ENCODE assay signal across 19 cellular contexts in genomic region chr13:63691474-63691873, GRCh38.
DNase-seq lines count a peak whose midpoint lies in the region; ATAC-seq and TF ChIP-seq lines count a peak whose summit lies in the region.
"Had no signal": no experiment of that assay in that cellular context is flagged by ENCODE, and none has a peak within 500 bp of the region (broad histone marks: within the 10 kb centered on the region; RNA-seq: fewer than 3 reads in every experiment).

No MANE protein-coding gene starts in this region.

- peak overlapping the region; percentile 76 for H3K27ac Mint-ChIP-seq in glutamatergic neuron (ENCODE audit: unreplicated experiment)
- H3K27ac Mint-ChIP-seq: B cell; CD4-positive, alpha-beta T cell; CD8-positive, alpha-beta T cell had no signal

- no TSS peak for BruUV-seq in OCI-LY7 (replicated peaks; lab: Mats Ljungman, UMichigan)

- peaks cover 3% of the 10 kb centered on the region for H3K27me3 Mint-ChIP-seq in glutamatergic neuron (ENCODE audit: unreplicated experiment)
- H3K27me3 Mint-ChIP-seq: B cell; CD4-positive, alpha-beta T cell had no signal

- TF ChIP-seq EP300 in SK-N-SH (IDR thresholded peaks at IDR 0.05; ENCODE audit: borderline replicate concordance in 1 of 2, low read depth in 1 of 2, low read length in 1 of 2), result peak in 1 of 2 experiments; percentile 80; a peak in 2 of 4 replicates

- peaks cover under 1% of the 10 kb centered on the region for H3F3A ChIP-seq in SK-N-SH (replicated peaks; ENCODE audit: insufficient read depth)

- no peak overlapping the region for H3K4me2 ChIP-seq in SK-N-SH
- H3K4me2 ChIP-seq in OCI-LY7 (ENCODE audit: low read length), result no peak overlapping the region
- H3K4me2 ChIP-seq: A549; BLaER1 treated with 17β-estradiol and CSF1 and Interleukin-3, amounts not matched to agents 10 nM and 100 nM had no signal

- DNase-seq in Kasumi-1 (lab: John Stamatoyannopoulos, UW) (peak; percentile 5 to 8), NCI-H146 treated with DMSO at 0.1 percent for 48 hours (lab: John Stamatoyannopoulos, UW; ENCODE audit: unreplicated experiment) (peak; percentile 57), SK-N-SH (peak; percentile 27), glutamatergic neuron (no peak), NCI-H526 (lab: John Stamatoyannopoulos, UW) (no peak), OCI-LY7 (ENCODE audit: low spot score) (no peak), aorta (no peak)
- DNase-seq: AML-193; Caco-2; Calu3; CD4-positive, alpha-beta T cell; CD8-positive, alpha-beta T cell; DMS79 treated with DMSO at 0.1 percent for 48 hours; GF-D8 had no signal

- H3K79me2 ChIP-seq in SK-N-SH (ENCODE audit: insufficient read depth) (no peaks in the 10 kb centered on the region), OCI-LY7 (ENCODE audit: insufficient read depth, low read depth, low read length) (no peaks in the 10 kb centered on the region)

- no peak overlapping the region for H3K9ac ChIP-seq in SK-N-SH
- H3K9ac ChIP-seq: BLaER1 treated with 17β-estradiol and CSF1 and Interleukin-3, amounts not matched to agents 10 nM and 100 nM had no signal

- TF ChIP-seq CTCF in SK-N-SH (IDR thresholded peaks at IDR 0.05) (no peak), glutamatergic neuron (IDR thresholded peaks at IDR 0.05; ENCODE audit: partially characterized antibody, unreplicated experiment) (no peak), OCI-LY7 (conservative IDR thresholded peaks at IDR 0.05; ENCODE audit: low read length) (no peak)

- no peak overlapping the region for H2AFZ ChIP-seq in SK-N-SH (ENCODE audit: low read depth)
- no peak overlapping the region for H2AFZ ChIP-seq in OCI-LY7 (ENCODE audit: low read length)

- TF ChIP-seq RAD21 in SK-N-SH (IDR thresholded peaks at IDR 0.05; ENCODE audit: low read length), result peak; percentile 29; the same call in 1 of the 2 replicates

- H3K9me3 Mint-ChIP-seq in glutamatergic neuron (ENCODE audit: unreplicated experiment), result no peaks in the 10 kb centered on the region

- H3K4me3 ChIP-seq in SK-N-SH (ENCODE audit: low read depth in 2 of 2, low read length in 1 of 2), result no peak overlapping the region
- no peak overlapping the region for H3K4me3 ChIP-seq in OCI-LY7 (ENCODE audit: low read depth, low read length, poor library complexity, severe bottlenecking)
- H3K4me3 ChIP-seq in aorta (ENCODE audit: low read length in 2 of 2), result no peak overlapping the region
- H3K4me3 ChIP-seq: A549; BLaER1 treated with 17β-estradiol and CSF1 and Interleukin-3, amounts not matched to agents 10 nM and 100 nM had no signal

- H4K20me1 ChIP-seq in SK-N-SH (ENCODE audit: insufficient read depth) (no peaks in the 10 kb centered on the region), OCI-LY7 (ENCODE audit: insufficient read depth, low read length) (no peaks in the 10 kb centered on the region)
- H4K20me1 ChIP-seq: BLaER1 treated with 17β-estradiol and CSF1 and Interleukin-3, amounts not matched to agents 10 nM and 100 nM had no signal

- H3K4me3 Mint-ChIP-seq in glutamatergic neuron (ENCODE audit: unreplicated experiment), result no peak overlapping the region
- H3K4me3 Mint-ChIP-seq: B cell; CD4-positive, alpha-beta T cell; CD8-positive, alpha-beta T cell had no signal

- peaks cover 4% of the 10 kb centered on the region for H3K36me3 Mint-ChIP-seq in glutamatergic neuron (ENCODE audit: unreplicated experiment)
- H3K36me3 Mint-ChIP-seq: CD8-positive, alpha-beta T cell had no signal

- WGBS in SK-N-SH (ENCODE audit: low lambda C conversion rate), result 20% methylated on average over 3 of the region's 3 CpGs
- WGBS in aorta, 2 donors, result 85 to 86% methylated on average over 3 of the region's 3 CpGs

- H3K4me1 Mint-ChIP-seq in glutamatergic neuron (ENCODE audit: low read depth, unreplicated experiment), result peaks cover 7% of the 10 kb centered on the region
- H3K4me1 Mint-ChIP-seq: B cell had no signal

- H3K27ac ChIP-seq in SK-N-SH (ENCODE audit: low read depth in 2 of 2, low read length in 1 of 2) (peak overlapping the region in 1 of 2 experiments; percentile 92; a peak in 2 of 4 replicates), OCI-LY7 (ENCODE audit: low read depth, low read length, poor library complexity, severe bottlenecking) (no peak overlapping the region), aorta (ENCODE audit: low read depth in 1 of 2, low read length in 2 of 2) (no peak overlapping the region)
- H3K27ac ChIP-seq: 22Rv1; A549; BLaER1 treated with 17β-estradiol and CSF1 and Interleukin-3, amounts not matched to agents 10 nM and 100 nM; C4-2B had no signal

- no peak for ATAC-seq in aorta (ENCODE audit: low FRiP score)
- ATAC-seq: A549; CD8-positive, alpha-beta T cell had no signal

- no peaks in the 10 kb centered on the region for H3K36me3 ChIP-seq in SK-N-SH (replicated peaks in 1 of 2; ENCODE audit: control insufficient read depth in 1 of 2, insufficient read depth in 2 of 2, low read length in 1 of 2)
- H3K36me3 ChIP-seq in OCI-LY7 (ENCODE audit: insufficient read depth, low read length), result no peaks in the 10 kb centered on the region
- H3K36me3 ChIP-seq in aorta (ENCODE audit: control insufficient read depth in 1 of 2, insufficient read depth in 2 of 2, low read length in 1 of 2), result no peaks in the 10 kb centered on the region
- H3K36me3 ChIP-seq: BLaER1 treated with 17β-estradiol and CSF1 and Interleukin-3, amounts not matched to agents 10 nM and 100 nM had no signal

- H3K4me1 ChIP-seq in SK-N-SH (ENCODE audit: control insufficient read depth in 1 of 2, insufficient read depth in 2 of 2, low read depth in 1 of 2, low read length in 1 of 2) (peaks cover 0 to 3% of the 10 kb centered on the region in 2 experiments; a peak in 2 of 4 replicates), OCI-LY7 (ENCODE audit: insufficient read depth, low read length, poor library complexity, severe bottlenecking) (no peaks in the 10 kb centered on the region), aorta (ENCODE audit: control insufficient read depth in 1 of 2, insufficient read depth in 2 of 2, low read length in 2 of 2) (no peaks in the 10 kb centered on the region)
- H3K4me1 ChIP-seq: A549; BLaER1 treated with 17β-estradiol and CSF1 and Interleukin-3, amounts not matched to agents 10 nM and 100 nM; Caco-2 had no signal

- intact Hi-C loops in OCI-LY7 (cut with micrococcal nuclease; ENCODE audit: unreplicated experiment), result no loop called here
- intact Hi-C loops in aorta (cut with DNase I), result no loop called here

- H3K9me3 ChIP-seq in SK-N-SH, result no peaks in the 10 kb centered on the region
- H3K9me3 ChIP-seq in OCI-LY7 (ENCODE audit: low read length), result no peaks in the 10 kb centered on the region
- peaks cover 2% of the 10 kb centered on the region for H3K9me3 ChIP-seq in aorta (ENCODE audit: control insufficient read depth, low read length)
- H3K9me3 ChIP-seq: A549, Caco-2 had no signal

- POLR2A ChIA-PET in SK-N-SH (lab: Yijun Ruan, JAX) (no interaction called here), OCI-LY7 (lab: Charles Lee) (no interaction called here)

- H3K27me3 ChIP-seq in SK-N-SH (ENCODE audit: insufficient read depth), result no peaks in the 10 kb centered on the region
- H3K27me3 ChIP-seq in aorta (ENCODE audit: control insufficient read depth in 1 of 2, insufficient read depth in 2 of 2, low read length in 1 of 2), result no peaks in the 10 kb centered on the region
- H3K27me3 ChIP-seq: BLaER1 treated with 17β-estradiol and CSF1 and Interleukin-3, amounts not matched to agents 10 nM and 100 nM had no signal

- H3K9me2 ChIP-seq in SK-N-SH (no peaks in the 10 kb centered on the region), OCI-LY7 (ENCODE audit: insufficient read depth, low read length) (no peaks in the 10 kb centered on the region)

- CTCF ChIA-PET in SK-N-SH (lab: Yijun Ruan, JAX), result interaction anchor here (1.6 kb wide), 1 partner anchor 9 kb away, joined by 6 read pairs; no protein-coding TSS in a partner anchor
- CTCF ChIA-PET in OCI-LY7 (lab: Charles Lee; ENCODE audit: unreplicated experiment), result no interaction called here

TF ChIP-seq in SK-N-SH, 30 proteins besides CTCF, POLR2A, EP300 and RAD21:
- TF ChIP-seq GATA2 (CRISPR knock-in tag; IDR thresholded peaks at IDR 0.05) (peak; percentile 62), CHD2 (IDR thresholded peaks at IDR 0.05; ENCODE audit: low read length, partially characterized antibody) (peak; percentile 33), YY1 (IDR thresholded peaks at IDR 0.05; ENCODE audit: low read depth) (no peak), FOXJ3 (CRISPR knock-in tag; IDR thresholded peaks at IDR 0.05) (no peak)

Comparison
In these comparisons a context has a peak if more than half of its experiments do, and no peak if none do; other contexts are left out.
1. DNase-seq: peak in Kasumi-1 (2 of 2), NCI-H146 treated with DMSO at 0.1 percent for 48 hours (single experiment) and SK-N-SH (single experiment); none in glutamatergic neuron (single experiment), NCI-H526 (0 of 2), OCI-LY7 (single experiment) and aorta (0 of 2).